In genomic region chrX:149504226-149504914, GRCh38 we compare ENCODE assay signal across 8 cellular contexts. TPM values are rescaled to one million over a fixed set of nuclear protein-coding genes. Genes with fewer than 3 reads are reported as not detected.
DNase-seq lines count a peak whose midpoint lies in the region; ATAC-seq and TF ChIP-seq lines count a peak whose summit lies in the region.

No MANE protein-coding gene starts in this region.

- H3K27ac ChIP-seq in duodenal mucosa (ENCODE audit: low read depth, low read length) (peak overlapping the region; percentile 78), muscle layer of duodenum (ENCODE audit: low read length) (peak overlapping the region; percentile 80), thoracic aorta (peak overlapping the region; percentile 84 to 90)

- peak; percentile 66 for DNase-seq in H7
- DNase-seq in NB4 (ENCODE audit: low read depth) = peak; percentile 39
- DNase-seq in activated CD4-positive, alpha-beta T cell treated with anti-CD3 and anti-CD28 coated beads for 48 hours = peak; percentile 81
- no peak for DNase-seq in thoracic aorta (ENCODE audit: low spot score)
- DNase-seq in MV-4-11 (lab: John Stamatoyannopoulos, UW) = no peak

- peak overlapping the region; percentile 73 for H3K4me3 ChIP-seq in H7 (ENCODE audit: insufficient read depth, low read depth, low read length)
- H3K4me3 ChIP-seq in NB4 (ENCODE audit: low read depth, low read length) = peak overlapping the region; percentile 52
- H3K4me3 ChIP-seq in duodenal mucosa (ENCODE audit: low read depth in 1 of 2, low read length in 2 of 2) = peak overlapping the region; percentile 72 to 74
- H3K4me3 ChIP-seq in muscle layer of duodenum (ENCODE audit: low read depth in 1 of 2, low read length in 2 of 2) = peak overlapping the region; percentile 67 to 76
- peak overlapping the region; percentile 80 for H3K4me3 ChIP-seq in thoracic aorta

- no peaks in the 10 kb centered on the region for H3K9me3 ChIP-seq in duodenal mucosa (ENCODE audit: control insufficient read depth in 1 of 2, low read length in 2 of 2)
- H3K9me3 ChIP-seq in muscle layer of duodenum (ENCODE audit: control insufficient read depth in 1 of 2, low read length in 2 of 2) = no peaks in the 10 kb centered on the region
- H3K9me3 ChIP-seq in thoracic aorta = no peaks in the 10 kb centered on the region

- peak; percentile 71 for TF ChIP-seq CTCF in GM12872 (IDR thresholded peaks at IDR 0.05; ENCODE audit: insufficient read depth, low read depth, low read length)
- TF ChIP-seq CTCF in NB4 (IDR thresholded peaks at IDR 0.05; ENCODE audit: low read depth, low read length) = peak; percentile 12
- no peak for TF ChIP-seq CTCF in thoracic aorta (IDR thresholded peaks at IDR 0.05)

- H3K9ac ChIP-seq in duodenal mucosa (ENCODE audit: low read depth in 1 of 2, low read length in 2 of 2) = peak overlapping the region; percentile 63 to 86

- ATAC-seq in thoracic aorta (ENCODE audit: insufficient number of reproducible peaks, low FRiP score, low read depth) = no peak

- H3K27me3 ChIP-seq in H7 (ENCODE audit: control insufficient read depth, insufficient read depth, low read length) (peaks cover 2% of the 10 kb centered on the region), duodenal mucosa (ENCODE audit: control insufficient read depth in 1 of 2, insufficient read depth in 2 of 2, low read length in 2 of 2) (no peaks in the 10 kb centered on the region), muscle layer of duodenum (ENCODE audit: low read depth, low read length) (no peaks in the 10 kb centered on the region), thoracic aorta (replicated peaks; ENCODE audit: insufficient read depth) (no peaks in the 10 kb centered on the region)

- no peak for TF ChIP-seq POLR2A in NB4 (IDR thresholded peaks at IDR 0.05; ENCODE audit: extremely low read depth, insufficient read length)

- H3K4me1 ChIP-seq in duodenal mucosa (ENCODE audit: control insufficient read depth in 1 of 2, insufficient read depth in 2 of 2, low read length in 2 of 2) (peaks cover 0 to 10% of the 10 kb centered on the region in 2 donors), muscle layer of duodenum (ENCODE audit: control insufficient read depth in 1 of 2, insufficient read depth in 2 of 2, low read length in 2 of 2) (peaks cover 0 to 10% of the 10 kb centered on the region in 2 donors), thoracic aorta (ENCODE audit: control insufficient read depth in 1 of 2, low read depth in 2 of 2) (peaks cover 2 to 18% of the 10 kb centered on the region in 2 donors)

- H3K36me3 ChIP-seq in H7 (replicated peaks; ENCODE audit: control insufficient read depth, insufficient read depth, low read length) (peaks cover 11% of the 10 kb centered on the region), duodenal mucosa (ENCODE audit: control insufficient read depth in 1 of 2, insufficient read depth in 2 of 2, low read length in 2 of 2) (peaks cover 3 to 21% of the 10 kb centered on the region in 2 donors), muscle layer of duodenum (ENCODE audit: control insufficient read depth in 1 of 2, insufficient read depth in 2 of 2, low read length in 2 of 2) (peaks cover 14 to 24% of the 10 kb centered on the region in 2 donors), thoracic aorta (peaks cover 8% of the 10 kb centered on the region)

RNA-seq across cellular contexts. Expression of gene IDS, which starts 0.7 kb away (rescaled TPM):
- 29.0 and 33.7 TPM in 2 replicates for total RNA-seq in H7 (2014; rRNA removed; shearing (Covaris generic))
- 100 to 1,000 TPM; 204 to 210 TPM for total RNA-seq in thoracic aorta

RNA-seq across cellular contexts. Expression of gene EOLA1, which starts 36.4 kb away (rescaled TPM):
- 8.2 and 12.1 TPM in 2 replicates for total RNA-seq in H7 (2014; rRNA removed; shearing (Covaris generic))
- 10 to 100 TPM; 22.2 to 22.6 TPM for total RNA-seq in thoracic aorta

RNA-seq across cellular contexts. Expression of gene HSFX3, which starts 45.4 kb away (rescaled TPM):
- total RNA-seq in H7 (2014; rRNA removed; shearing (Covaris generic)) = not detected in 2 replicates
- total RNA-seq in thoracic aorta = not detected

Comparison
In these comparisons a context has a peak if more than half of its experiments do, and no peak if none do; other contexts are left out.
1. DNase-seq: peak in H7 (single experiment), NB4 (single experiment) and activated CD4-positive, alpha-beta T cell treated with anti-CD3 and anti-CD28 coated beads for 48 hours (single experiment); none in thoracic aorta (single experiment) and MV-4-11 (single experiment).
2. Peak in every context shown above with its lines, with median percentiles within 50 percentile points of each other: H3K4me3 ChIP-seq and H3K27ac ChIP-seq.